ENCODE assay signal across 23 cellular contexts in the genomic region with DNA sequence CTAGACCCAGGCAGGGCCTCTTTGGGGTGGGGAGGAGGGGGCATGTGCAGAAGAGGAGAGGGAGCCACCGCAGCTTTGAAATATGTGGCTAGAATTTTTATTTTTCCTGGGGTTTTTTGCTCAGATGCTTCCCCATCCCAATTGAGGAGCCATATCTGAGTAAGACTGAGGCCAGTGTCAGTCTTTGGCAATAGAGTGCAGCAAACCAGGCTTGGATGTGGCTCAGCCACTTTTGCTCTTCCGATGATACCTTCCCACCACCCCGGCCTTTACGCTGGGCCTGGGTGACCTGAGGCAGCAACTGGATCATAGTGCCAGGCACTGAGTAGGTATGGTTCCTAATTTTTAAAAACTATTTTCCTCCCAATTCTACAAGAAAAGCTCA. TPM values are rescaled to one million over a fixed set of nuclear protein-coding genes. Genes with fewer than 3 reads are reported as not detected.
DNase-seq lines count a peak whose midpoint lies in the region; ATAC-seq, FAIRE-seq and TF ChIP-seq lines count a peak whose summit lies in the region.
"Had no signal": no experiment of that assay in that cellular context is flagged by ENCODE, and none has a peak within 500 bp of the region (broad histone marks: within the 10 kb centered on the region; RNA-seq: fewer than 3 reads in every experiment).

No MANE protein-coding gene starts in this region.

- H3K79me2 ChIP-seq in smooth muscle cell (ENCODE audit: low read depth): no peaks in the 10 kb centered on the region
- no peaks in the 10 kb centered on the region for H3K79me2 ChIP-seq in HepG2 (ENCODE audit: insufficient read depth, low read length)

- no peak overlapping the region for H3K27ac Mint-ChIP-seq in activated naive CD8-positive, alpha-beta T cell treated with anti-CD3 and anti-CD28 coated beads, Interleukin-2, amount 50 U/mL, for 24 hours

- H3K9me3 Mint-ChIP-seq in activated naive CD8-positive, alpha-beta T cell treated with anti-CD3 and anti-CD28 coated beads, Interleukin-2, amount 50 U/mL, for 24 hours: peaks cover 12% of the 10 kb centered on the region

- H3K9me3 ChIP-seq in smooth muscle cell (replicated peaks; ENCODE audit: low read depth): no peaks in the 10 kb centered on the region
- H3K9me3 ChIP-seq in HepG2 (ENCODE audit: low read length): no peaks in the 10 kb centered on the region
- H3K9me3 ChIP-seq: BE2C had no signal

- TF ChIP-seq EP300 in HepG2 (IDR thresholded peaks at IDR 0.05; ENCODE audit: low read depth in 2 of 2, low read length in 2 of 2) (no peak), HepG2 (CRISPR knock-in tag; IDR thresholded peaks at IDR 0.05; ENCODE audit: borderline replicate concordance) (no peak)

- TF ChIP-seq RAD21 in HepG2 (CRISPR knock-in tag; IDR thresholded peaks at IDR 0.05): no peak

- peaks cover 8% of the 10 kb centered on the region for H3K4me1 Mint-ChIP-seq in activated naive CD8-positive, alpha-beta T cell treated with anti-CD3 and anti-CD28 coated beads, Interleukin-2, amount 50 U/mL, for 24 hours

- DNase-seq in H7 (peak; percentile 51), RWPE1 (ENCODE audit: low spot score) (no peak), dorsolateral prefrontal cortex (peak in 1 of 10 donors; percentile 2), smooth muscle cell (lab: John Stamatoyannopoulos, UW; ENCODE audit: unreplicated experiment) (no peak), DMS79 treated with DMSO at 0.1 percent for 48 hours (lab: John Stamatoyannopoulos, UW) (no peak), HepG2 (ENCODE audit: low spot score) (no peak)
- DNase-seq in activated naive CD8-positive, alpha-beta T cell treated with anti-CD3 and anti-CD28 coated beads, Interleukin-2, amount 50 U/mL, for 24 hours: no peak
- DNase-seq: ACHN, BE2C, C1 segment of cervical spinal cord, COR-L47, DMS 273 treated with DMSO at 0.1 percent for 48 hours, DMS53, GDM1, GM23248, HCEC 1CT had no signal

- no peaks in the 10 kb centered on the region for H4K20me1 ChIP-seq in smooth muscle cell (ENCODE audit: low read depth)
- H4K20me1 ChIP-seq in HepG2 (ENCODE audit: insufficient read depth, low read length): no peaks in the 10 kb centered on the region

- peaks cover 3% of the 10 kb centered on the region; the same call in 1 of the 2 replicates for H3K36me3 ChIP-seq in H7 (replicated peaks; ENCODE audit: control insufficient read depth, insufficient read depth, low read length)
- H3K36me3 ChIP-seq in smooth muscle cell (ENCODE audit: low read depth): no peaks in the 10 kb centered on the region
- peaks cover 1 to 7% of the 10 kb centered on the region in 2 experiments; a peak in 1 of 5 replicates for H3K36me3 ChIP-seq in HepG2 (replicated peaks in 1 of 2; ENCODE audit: control insufficient read depth in 1 of 2, insufficient read depth in 2 of 2, low read length in 2 of 2)

- intact Hi-C loops in dorsolateral prefrontal cortex (cut with DNase I): no loop called here
- intact Hi-C loops in HepG2 (cut with micrococcal nuclease; ENCODE audit: unreplicated experiment): no loop called here

- in situ Hi-C loops in HepG2 (cut with HindIII; ENCODE audit: extremely low pct_ligation_motif_present, low pct_unique_long_range_greater_than_20kb): no loop called here

- no peak for TF ChIP-seq POLR2A in HepG2 (IDR thresholded peaks at IDR 0.05; ENCODE audit: insufficient read depth in 1 of 2, low read depth in 2 of 2, low read length in 2 of 2)

- CTCF ChIA-PET in RWPE1 (lab: Yijun Ruan, JAX): no interaction called here
- CTCF ChIA-PET in HepG2 (lab: Yijun Ruan, JAX; ENCODE audit: low intra/inter-chr PET ratio, low total read pairs): no interaction called here

- ATAC-seq in activated naive CD8-positive, alpha-beta T cell treated with anti-CD3 and anti-CD28 coated beads, Interleukin-2, amount 50 U/mL, for 24 hours: no peak
- no peak for ATAC-seq in HepG2

- FAIRE-seq in HepG2 (lab: Jason Lieb, UNC): no peak
- FAIRE-seq: A204.1, GM12892, GM18507 had no signal

- H3K9ac ChIP-seq in smooth muscle cell (ENCODE audit: low read depth): no peak overlapping the region
- no peak overlapping the region for H3K9ac ChIP-seq in HepG2 (ENCODE audit: insufficient read depth, low read depth, low read length)
- H3K9ac ChIP-seq: GM23248 had no signal

- H3K4me1 ChIP-seq in smooth muscle cell (ENCODE audit: low read depth) (peaks cover 9% of the 10 kb centered on the region), HepG2 (ENCODE audit: insufficient read depth, low read length) (peaks cover 11% of the 10 kb centered on the region)

- H3K4me3 ChIP-seq in H7 (ENCODE audit: insufficient read depth, low read depth, low read length) (no peak overlapping the region), dorsolateral prefrontal cortex (no peak overlapping the region), smooth muscle cell (no peak overlapping the region), HepG2 (replicated peaks in 1 of 3; ENCODE audit: insufficient read depth in 1 of 3, low read depth in 2 of 3, low read length in 3 of 3) (no peak overlapping the region)
- H3K4me3 ChIP-seq: GM23248 had no signal

- WGBS in smooth muscle cell (ENCODE audit: low lambda C conversion rate): 98% methylated on average over 4 of the region's 4 CpGs
- 100% methylated on average over 4 of the region's 4 CpGs for WGBS in HepG2 (ENCODE audit: low lambda C conversion rate)

- H3K27me3 Mint-ChIP-seq in activated naive CD8-positive, alpha-beta T cell treated with anti-CD3 and anti-CD28 coated beads, Interleukin-2, amount 50 U/mL, for 24 hours: peaks cover 3% of the 10 kb centered on the region
- H3K27me3 Mint-ChIP-seq: CD4-positive, CD25-positive, alpha-beta regulatory T cell had no signal

- BruUV-seq in HepG2 (replicated peaks; lab: Mats Ljungman, UMichigan): no TSS peak

- H3K27me3 ChIP-seq in H7 (ENCODE audit: control insufficient read depth, insufficient read depth, low read length): no peaks in the 10 kb centered on the region; the same call in 1 of the 2 replicates
- H3K27me3 ChIP-seq in dorsolateral prefrontal cortex: no peaks in the 10 kb centered on the region
- H3K27me3 ChIP-seq in smooth muscle cell (ENCODE audit: low read depth): no peaks in the 10 kb centered on the region
- no peaks in the 10 kb centered on the region for H3K27me3 ChIP-seq in HepG2 (ENCODE audit: control insufficient read depth in 1 of 2, insufficient read depth in 2 of 2, low read length in 2 of 2)
- H3K27me3 ChIP-seq: BE2C had no signal

- H3K36me3 Mint-ChIP-seq in activated naive CD8-positive, alpha-beta T cell treated with anti-CD3 and anti-CD28 coated beads, Interleukin-2, amount 50 U/mL, for 24 hours (ENCODE audit: low read depth): peaks cover 35% of the 10 kb centered on the region

- no peak overlapping the region for H2AFZ ChIP-seq in smooth muscle cell (ENCODE audit: low read depth)
- no peak overlapping the region for H2AFZ ChIP-seq in HepG2 (ENCODE audit: low read length)
- H2AFZ ChIP-seq: GM23248 had no signal

- H3K4me2 ChIP-seq in smooth muscle cell: no peak overlapping the region
- H3K4me2 ChIP-seq in HepG2 (ENCODE audit: low read depth, low read length): no peak overlapping the region

- TF ChIP-seq CTCF in RWPE1 (conservative IDR thresholded peaks at IDR 0.05; ENCODE audit: low read depth): no peak
- TF ChIP-seq CTCF in dorsolateral prefrontal cortex (IDR thresholded peaks at IDR 0.05 in 54 of 56, conservative IDR thresholded peaks at IDR 0.05 in 2 of 56; ENCODE audit: low read depth in 1 of 56, partially characterized antibody in 56 of 56): no peak
- TF ChIP-seq CTCF in smooth muscle cell (IDR thresholded peaks at IDR 0.05; ENCODE audit: borderline replicate concordance, insufficient read depth, poor library complexity, severe bottlenecking): no peak
- no peak for TF ChIP-seq CTCF in HepG2 (CRISPR knock-in tag; IDR thresholded peaks at IDR 0.05)

- POLR2A ChIA-PET in RWPE1 (lab: Yijun Ruan, JAX; ENCODE audit: low non-redundant PET): no interaction called here
- POLR2A ChIA-PET in HepG2 (lab: Yijun Ruan, JAX): no interaction called here

- H3K27ac ChIP-seq in RWPE1 (peak overlapping the region; percentile 54), dorsolateral prefrontal cortex (peak overlapping the region in 38 of 59 donors; percentile 6 to 93 (median 68)), smooth muscle cell (ENCODE audit: low read depth) (peak overlapping the region; percentile 90), HepG2 (ENCODE audit: extremely low read length, insufficient read depth, low read length) (no peak overlapping the region)
- H3K27ac ChIP-seq: GM23248, HL-60 had no signal

- no peak overlapping the region for H3K4me3 Mint-ChIP-seq in activated naive CD8-positive, alpha-beta T cell treated with anti-CD3 and anti-CD28 coated beads, Interleukin-2, amount 50 U/mL, for 24 hours
- H3K4me3 Mint-ChIP-seq: CD8-positive, alpha-beta memory T cell had no signal

- no peaks in the 10 kb centered on the region for H3F3A ChIP-seq in smooth muscle cell (ENCODE audit: low read depth)

TF ChIP-seq in HepG2, 621 proteins besides CTCF, POLR2A, EP300 and RAD21 (continues in another document):
- no peak for TF ChIP-seq ZNF775 (CRISPR knock-in tag; IDR thresholded peaks at IDR 0.05; ENCODE audit: borderline replicate concordance)

RNA-seq across cellular contexts. Expression of gene KIAA1614, which starts 36.9 kb away (rescaled TPM):
- 1.1 and 3.4 TPM in 2 replicates for total RNA-seq in H7 (2014; rRNA removed; shearing (Covaris generic))
- total RNA-seq in dorsolateral prefrontal cortex (10 to 100 TPM in 107 of 120 experiments, 1 to 10 TPM in 13; 6.4 to 28.8 (median 14.1) TPM), smooth muscle cell (3.2 and 8.4 TPM in 2 replicates), HepG2 (2016; rRNA removed; fragmentation: Illumina TruSeq; extraction: Trizol) (0.32 and 0.77 TPM in 2 replicates)
- polyA plus RNA-seq in smooth muscle cell (2.9 and 6.8 TPM in 2 replicates), HepG2 (2011; rRNA removed) (0.12 and 0.15 TPM in 2 replicates)
- 0.10 TPM in 1 of 2 replicates, not detected in the other for total RNA-seq in HepG2 (2016; cell fraction: cytosol; rRNA removed; fragmentation: Illumina TruSeq; extraction: Trizol; ENCODE audit: low read depth)
- 0.16 and 0.17 TPM in 2 replicates for total RNA-seq in HepG2 (2016; cell fraction: insoluble cytoplasmic fraction; rRNA removed; fragmentation: Illumina TruSeq; extraction: Trizol)
- 0.46 and 0.52 TPM in 2 replicates for total RNA-seq in HepG2 (2016; cell fraction: membrane; rRNA removed; fragmentation: Illumina TruSeq; extraction: Trizol)
- 0.43 and 0.81 TPM in 2 replicates for total RNA-seq in HepG2 (2016; cell fraction: nucleus; rRNA removed; fragmentation: Illumina TruSeq; extraction: Trizol)
- 0.27 TPM in 2 replicates for polyA plus RNA-seq in HepG2 (2011; cell fraction: cytosol; rRNA removed)
- 0.16 and 0.48 TPM in 2 replicates for polyA plus RNA-seq in HepG2 (2011; cell fraction: nucleus; rRNA removed)
- polyA plus RNA-seq in HepG2 (2012): 0.40 and 0.48 TPM in 2 replicates
- polyA plus RNA-seq in HepG2 (2016; cell fraction: cytosol; fragmentation: Illumina TruSeq; extraction: Trizol; ENCODE audit: low read depth): 0.06 and 0.26 TPM in 2 replicates
- 0.17 and 0.20 TPM in 2 replicates for polyA plus RNA-seq in HepG2 (2016; cell fraction: insoluble cytoplasmic fraction; fragmentation: Illumina TruSeq; extraction: Trizol; ENCODE audit: low read depth)
- 0.09 and 0.14 TPM in 2 replicates for polyA plus RNA-seq in HepG2 (2016; cell fraction: membrane; fragmentation: Illumina TruSeq; extraction: Trizol; ENCODE audit: low read depth)
- polyA plus RNA-seq in HepG2 (2016; cell fraction: nucleus; fragmentation: Illumina TruSeq; extraction: Trizol; ENCODE audit: insufficient read depth, low read depth): 0.11 and 0.16 TPM in 2 replicates
- polyA minus RNA-seq in HepG2 (2011; rRNA and poly(A)+ RNA removed; ENCODE audit: low replicate concordance): 0.44 and 0.48 TPM in 2 replicates
- polyA minus RNA-seq in HepG2 (2011; cell fraction: cytosol; rRNA and poly(A)+ RNA removed): not detected in 2 replicates
- 0.12 and 0.26 TPM in 2 replicates for polyA minus RNA-seq in HepG2 (2011; cell fraction: nucleus; rRNA and poly(A)+ RNA removed)
- total RNA-seq: H4 had no signal
